Comparison of ENCODE assay signal across 22 cellular contexts in genomic region chr14:32633930-32634329, GRCh38.
"Had no signal": no experiment of that assay in that cellular context is flagged by ENCODE, and none has a peak within 500 bp of the region (broad histone marks: within the 10 kb centered on the region; RNA-seq: fewer than 3 reads in every experiment).

No MANE protein-coding gene starts in this region.

- FAIRE-seq: RCC 7860 had no signal

- H3K9ac ChIP-seq: SK-N-SH had no signal

- H3K9me3 ChIP-seq: SK-N-SH had no signal

- DNase-seq: IMR-90, Karpas-422, KG1, MM.1S, NCI-H1092 treated with DMSO at 0.1 percent for 48 hours, NCI-H1417, NCI-H1436 treated with DMSO at 0.1 percent for 48 hours, NCI-H1694, NCI-H1930, NCI-H2081, NCI-H2107, NCI-H226, NCI-H446, NCI-H510A, NCI-H524 treated with DMSO at 0.1 percent for 48 hours, NCI-H69, NCI-H774, RPMI8226, SHP77, SK-N-SH, SW 1271 had no signal
